22 cellular contexts compared by ENCODE assay signal in the genomic region with DNA sequence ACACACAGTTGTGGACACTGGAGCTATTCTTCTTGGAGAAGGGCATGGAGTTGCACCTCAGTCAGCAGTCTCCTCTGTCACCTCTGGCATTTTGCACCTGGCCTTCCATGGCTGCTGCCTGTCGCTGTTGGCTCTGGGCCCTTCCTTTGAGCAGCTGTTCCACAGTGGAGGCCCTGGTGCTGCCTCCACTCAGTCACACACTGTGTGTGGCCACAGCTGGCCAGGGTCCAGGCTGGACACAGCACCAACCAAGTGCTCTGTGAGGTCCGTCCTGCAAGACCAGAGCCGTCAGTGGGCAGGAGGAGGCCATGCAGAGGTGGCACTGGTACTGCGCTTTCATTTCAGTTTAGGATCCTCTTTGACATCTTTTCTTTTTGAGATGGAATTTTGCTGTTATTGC. TPM values are rescaled to one million over a fixed set of nuclear protein-coding genes. Genes with fewer than 3 reads are reported as not detected.
DNase-seq lines count a peak whose midpoint lies in the region; ATAC-seq and TF ChIP-seq lines count a peak whose summit lies in the region.
"Had no signal": no experiment of that assay in that cellular context is flagged by ENCODE, and none has a peak within 500 bp of the region (broad histone marks: within the 10 kb centered on the region; RNA-seq: fewer than 3 reads in every experiment).

No MANE protein-coding gene starts in this region.

- H2BK120ac ChIP-seq in IMR-90 (ENCODE audit: low read depth, low read length) (no peak overlapping the region), trophoblast cell (ENCODE audit: insufficient read depth, low read length, poor library complexity) (no peak overlapping the region)

- intact Hi-C loops in IMR-90 (cut with micrococcal nuclease) = no loop called here

- H3K14ac ChIP-seq in IMR-90 (replicated peaks; ENCODE audit: low read depth, low read length) = no peak overlapping the region
- H3K14ac ChIP-seq in trophoblast cell (ENCODE audit: low read length) = no peak overlapping the region

- H2BK12ac ChIP-seq in trophoblast cell (ENCODE audit: low read length) = no peak overlapping the region

- H2BK15ac ChIP-seq in IMR-90 (ENCODE audit: low read depth, low read length) = no peak overlapping the region

- H4K5ac ChIP-seq in IMR-90 (ENCODE audit: low read depth, low read length) = no peak overlapping the region

- H3K79me1 ChIP-seq in IMR-90 (ENCODE audit: low read depth in 1 of 2, low read length in 2 of 2) = no peaks in the 10 kb centered on the region
- no peaks in the 10 kb centered on the region for H3K79me1 ChIP-seq in trophoblast cell (ENCODE audit: low read length)

- no peak for TF ChIP-seq POLR2A in IMR-90 (IDR thresholded peaks at IDR 0.05; ENCODE audit: low read depth, low read length)

- TF ChIP-seq RAD21 in IMR-90 (IDR thresholded peaks at IDR 0.05; ENCODE audit: low read length) = no peak

- WGBS in IMR-90 (ENCODE audit: extremely low coverage in 2 of 2, insufficient read length in 1 of 2), 2 experiments = 80% methylated on average over 1 of the region's 4 CpGs; no CpG with 5 or more reads in 1 of the 2 experiments
- no CpG with 5 or more reads among the region's 4 CpGs for WGBS in trophoblast cell (ENCODE audit: extremely low coverage, insufficient coverage, insufficient read length)

- DNase-seq in NCI-H2029 treated with DMSO at 0.1 percent for 48 hours (lab: John Stamatoyannopoulos, UW) (peak; percentile 26), NCI-H2029 (lab: John Stamatoyannopoulos, UW) (no peak), IMR-90 (no peak), SHP77 treated with DMSO at 0.1 percent for 48 hours (lab: John Stamatoyannopoulos, UW) (peak; percentile 95), trophoblast cell (no peak), T1000 (lab: John Stamatoyannopoulos, UW) (no peak), DMS114 treated with DMSO at 0.1 percent for 48 hours (lab: John Stamatoyannopoulos, UW; ENCODE audit: unreplicated experiment) (no peak)
- DNase-seq: 8988T; ACHN; BE2C; Calu3; CD8-positive, alpha-beta memory T cell; H9; HFFc6; MM.1S; NCI-H2081; NCI-H446 treated with DMSO at 0.1 percent for 48 hours; NCI-H526 had no signal

- no peak overlapping the region for H2BK20ac ChIP-seq in IMR-90 (ENCODE audit: low read depth, low read length)

- H3K9ac ChIP-seq in IMR-90 (ENCODE audit: low read depth, low read length) (no peak overlapping the region), trophoblast cell (ENCODE audit: low read length) (no peak overlapping the region)
- H3K9ac ChIP-seq: KMS-11 had no signal

- no TSS peak for BruUV-seq in IMR-90 (replicated peaks; lab: Mats Ljungman, UMichigan)

- CTCF ChIA-PET in IMR-90 (lab: Yijun Ruan, JAX) = interaction anchor here (1.0 kb wide), 1 partner anchor 17 kb away, joined by 3 read pairs; no protein-coding TSS in a partner anchor

- no peaks in the 10 kb centered on the region for H3K79me2 ChIP-seq in trophoblast cell (ENCODE audit: control insufficient read depth, insufficient read depth, low read length, poor library complexity)

- TF ChIP-seq CTCF in IMR-90 (conservative IDR thresholded peaks at IDR 0.05; ENCODE audit: low read depth, low read length) = no peak

- no peak overlapping the region for H3K56ac ChIP-seq in IMR-90 (ENCODE audit: extremely low read depth, insufficient read depth, low read length)

- H3K9me3 ChIP-seq in IMR-90 (ENCODE audit: control insufficient read depth, insufficient read depth, low read length) (peaks cover 3% of the 10 kb centered on the region; the same call in 1 of the 2 replicates), trophoblast cell (ENCODE audit: insufficient read depth, low read depth, low read length) (peaks cover 5% of the 10 kb centered on the region)
- H3K9me3 ChIP-seq: BE2C, SJSA1 had no signal

- H2BK5ac ChIP-seq in IMR-90 (ENCODE audit: low read depth, low read length, poor library complexity, severe bottlenecking) = no peak overlapping the region
- no peak overlapping the region for H2BK5ac ChIP-seq in trophoblast cell (ENCODE audit: low read depth, low read length, poor library complexity)

- POLR2A ChIA-PET in IMR-90 (lab: Charles Lee; ENCODE audit: unreplicated experiment) = no interaction called here

- H3K23ac ChIP-seq in IMR-90 (ENCODE audit: low read depth, low read length) = no peak overlapping the region
- H3K23ac ChIP-seq in trophoblast cell (ENCODE audit: low read length) = no peak overlapping the region

- no peaks in the 10 kb centered on the region for H3K9me1 ChIP-seq in IMR-90 (ENCODE audit: insufficient read depth, low read length)

- no peak overlapping the region for H3K18ac ChIP-seq in IMR-90 (ENCODE audit: low read depth, low read length)
- no peak overlapping the region for H3K18ac ChIP-seq in trophoblast cell (ENCODE audit: low read length)

- no peak for ATAC-seq in IMR-90 (ENCODE audit: low read depth)
- ATAC-seq: GM23338 had no signal

- in situ Hi-C loops in IMR-90 (cut with MboI; ENCODE audit: low sequenced_read_pairs) = no loop called here

- H2AK5ac ChIP-seq in IMR-90 (ENCODE audit: low read depth, low read length) = no peak overlapping the region
- H2AK5ac ChIP-seq in trophoblast cell (ENCODE audit: low read length) = no peak overlapping the region

- H4K12ac ChIP-seq in trophoblast cell (ENCODE audit: low read depth, low read length) = no peak overlapping the region

- H3K27me3 ChIP-seq in IMR-90 (ENCODE audit: control insufficient read depth, insufficient read depth, low read length) (peaks cover 18% of the 10 kb centered on the region), trophoblast cell (ENCODE audit: insufficient read depth, low read length) (no peaks in the 10 kb centered on the region)
- H3K27me3 ChIP-seq: BE2C, SJSA1 had no signal

- H3K36me3 ChIP-seq in IMR-90 (ENCODE audit: control insufficient read depth, insufficient read depth, low read length) = no peaks in the 10 kb centered on the region
- H3K36me3 ChIP-seq in trophoblast cell (ENCODE audit: control insufficient read depth in 1 of 2, insufficient read depth in 2 of 2, low read length in 2 of 2) = no peaks in the 10 kb centered on the region
- H3K36me3 ChIP-seq: BE2C, SJSA1 had no signal

- no peaks in the 10 kb centered on the region for H3K4me1 ChIP-seq in IMR-90 (ENCODE audit: control insufficient read depth, insufficient read depth, low read length)
- no peaks in the 10 kb centered on the region for H3K4me1 ChIP-seq in trophoblast cell (ENCODE audit: control insufficient read depth in 1 of 2, insufficient read depth in 2 of 2, low read length in 2 of 2)
- H3K4me1 ChIP-seq: BE2C had no signal

- no peak overlapping the region for H2AK9ac ChIP-seq in IMR-90 (replicated peaks; ENCODE audit: low read depth, low read length, poor library complexity)

- H3K4me2 ChIP-seq in IMR-90 (ENCODE audit: low read depth, low read length) = no peak overlapping the region
- H3K4me2 ChIP-seq in trophoblast cell (ENCODE audit: low read length) = no peak overlapping the region
- H3K4me2 ChIP-seq: GM23338, KMS-11 had no signal

- no peak overlapping the region for H3K27ac ChIP-seq in IMR-90 (ENCODE audit: insufficient read depth, low read length)
- no peak overlapping the region for H3K27ac ChIP-seq in trophoblast cell (ENCODE audit: low read depth, low read length)
- H3K27ac ChIP-seq: KMS-11, SJSA1 had no signal

- dilution Hi-C loops in IMR-90 (cut with HindIII; ENCODE audit: low sequenced_read_pairs, unreplicated experiment) = no loop called here

- H4K91ac ChIP-seq in IMR-90 (ENCODE audit: insufficient read depth, low read depth, low read length) (no peak overlapping the region), trophoblast cell (ENCODE audit: low read depth, low read length) (no peak overlapping the region)

- H4K8ac ChIP-seq in IMR-90 (ENCODE audit: low read depth in 2 of 2, low read length in 2 of 2) = no peak overlapping the region
- no peak overlapping the region for H4K8ac ChIP-seq in trophoblast cell (ENCODE audit: low read depth, low read length)

- H3K4ac ChIP-seq in IMR-90 (ENCODE audit: low read depth, low read length) (no peak overlapping the region), trophoblast cell (ENCODE audit: low read depth, low read length) (no peak overlapping the region)

- peak overlapping the region; percentile 62 for H2AFZ ChIP-seq in IMR-90 (replicated peaks; ENCODE audit: low read length, poor library complexity)
- H2AFZ ChIP-seq in trophoblast cell (ENCODE audit: insufficient read depth, low read length, poor library complexity) = no peak overlapping the region
- H2AFZ ChIP-seq: GM23338 had no signal

- no peaks in the 10 kb centered on the region for H4K20me1 ChIP-seq in IMR-90 (ENCODE audit: insufficient read depth, low read length)

- no peak overlapping the region for H3K4me3 ChIP-seq in IMR-90 (ENCODE audit: insufficient read depth, low read depth, low read length)
- peak overlapping the region; percentile 3 for H3K4me3 ChIP-seq in trophoblast cell (ENCODE audit: low read depth, low read length)
- H3K4me3 ChIP-seq: GM23338, SJSA1 had no signal

TF ChIP-seq in IMR-90, 13 proteins besides CTCF, POLR2A, EP300 and RAD21:
- no peak for TF ChIP-seq NFE2L2 (IDR thresholded peaks at IDR 0.05; ENCODE audit: low read depth, low read length)
- no peak for TF ChIP-seq MAZ (IDR thresholded peaks at IDR 0.05; ENCODE audit: borderline replicate concordance, low read depth, low read length)
- no peak for TF ChIP-seq CHD1 (IDR thresholded peaks at IDR 0.05; ENCODE audit: low read depth, low read length)
- TF ChIP-seq, protein P1, sequence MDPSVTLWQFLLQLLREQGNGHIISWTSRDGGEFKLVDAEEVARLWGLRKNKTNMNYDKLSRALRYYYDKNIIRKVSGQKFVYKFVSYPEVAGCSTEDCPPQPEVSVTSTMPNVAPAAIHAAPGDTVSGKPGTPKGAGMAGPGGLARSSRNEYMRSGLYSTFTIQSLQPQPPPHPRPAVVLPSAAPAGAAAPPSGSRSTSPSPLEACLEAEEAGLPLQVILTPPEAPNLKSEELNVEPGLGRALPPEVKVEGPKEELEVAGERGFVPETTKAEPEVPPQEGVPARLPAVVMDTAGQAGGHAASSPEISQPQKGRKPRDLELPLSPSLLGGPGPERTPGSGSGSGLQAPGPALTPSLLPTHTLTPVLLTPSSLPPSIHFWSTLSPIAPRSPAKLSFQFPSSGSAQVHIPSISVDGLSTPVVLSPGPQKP (IDR thresholded peaks at IDR 0.05; ENCODE audit: borderline replicate concordance, low read depth, low read length) = no peak
- no peak for TF ChIP-seq RFX5 (IDR thresholded peaks at IDR 0.05; ENCODE audit: low read depth, low read length)
- TF ChIP-seq MAFK (IDR thresholded peaks at IDR 0.05; ENCODE audit: low read depth, low read length) = no peak

RNA-seq across cellular contexts. Expression of a gene that starts 21.6 kb away (rescaled TPM):
- 6.1 and 8.9 TPM in 2 replicates for total RNA-seq in IMR-90 (2012; rRNA removed)
- polyA plus RNA-seq in IMR-90 (2012; rRNA removed) = 9.1 and 10.1 TPM in 2 replicates
- 3.3 and 9.5 TPM in 2 replicates for polyA plus RNA-seq in IMR-90 (2012; cell fraction: cytosol; rRNA removed)
- polyA plus RNA-seq in IMR-90 (2012; cell fraction: nucleus; rRNA removed; ENCODE audit: low replicate concordance) = 12.6 and 13.5 TPM in 2 replicates
- 10.0 and 10.1 TPM in 2 replicates for polyA plus RNA-seq in trophoblast cell (2013)

RNA-seq across cellular contexts. Expression of a gene that starts 41.0 kb away (rescaled TPM):
- 0.54 and 1.1 TPM in 2 replicates for total RNA-seq in IMR-90 (2012; rRNA removed)
- 1.4 and 1.8 TPM in 2 replicates for polyA plus RNA-seq in IMR-90 (2012; rRNA removed)
- 1.2 and 5.9 TPM in 2 replicates for polyA plus RNA-seq in IMR-90 (2012; cell fraction: cytosol; rRNA removed)
- polyA plus RNA-seq in IMR-90 (2012; cell fraction: nucleus; rRNA removed; ENCODE audit: low replicate concordance) = 8.4 and 9.1 TPM in 2 replicates
- polyA plus RNA-seq in trophoblast cell (2013) = 0.49 and 0.68 TPM in 2 replicates
- total RNA-seq: Calu3, G401 had no signal

Comparison
In these comparisons a context has a peak if more than half of its experiments do, and no peak if none do; other contexts are left out.
1. DNase-seq: peak in NCI-H2029 treated with DMSO at 0.1 percent for 48 hours (single experiment) and SHP77 treated with DMSO at 0.1 percent for 48 hours (single experiment); none in NCI-H2029 (single experiment), IMR-90 (single experiment), trophoblast cell (0 of 2), T1000 (single experiment) and DMS114 treated with DMSO at 0.1 percent for 48 hours (single experiment).